ENCODE assay signal across 8 cellular contexts in the genomic region with DNA sequence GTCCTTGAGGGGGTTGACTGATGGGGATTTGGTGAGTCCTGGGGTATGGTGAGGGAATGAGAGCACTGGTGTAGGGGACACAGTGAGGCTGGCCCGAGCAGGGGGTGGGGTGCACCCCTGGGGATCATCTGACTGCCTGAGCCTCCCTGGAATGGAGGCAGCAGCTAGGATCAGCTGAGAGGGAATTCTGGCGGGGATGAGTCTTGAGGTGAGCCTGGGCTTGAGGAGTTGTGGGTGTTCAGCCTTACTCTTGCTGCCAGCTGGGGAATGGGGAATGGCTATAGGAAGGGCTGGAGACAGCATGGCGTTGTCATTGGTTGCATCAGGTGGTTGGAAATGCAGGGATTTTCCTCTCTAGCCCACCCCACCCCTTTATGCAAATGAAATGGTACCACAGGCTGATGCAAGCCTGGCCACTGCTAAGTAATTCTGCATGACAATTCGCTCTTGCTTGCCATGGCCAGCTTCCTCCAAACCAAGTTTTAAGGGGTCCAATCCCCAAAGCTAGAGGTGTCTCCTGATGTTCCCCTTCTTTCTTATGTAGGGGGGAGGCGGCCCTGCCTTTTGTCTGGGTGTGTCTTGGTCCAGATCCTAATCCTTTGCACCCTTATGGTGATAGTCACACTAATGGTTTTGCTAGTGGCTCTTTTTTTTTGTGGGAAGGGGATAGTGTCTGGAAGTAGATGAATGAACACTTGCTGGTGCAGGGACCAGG. TPM values are rescaled to one million over a fixed set of nuclear protein-coding genes. Genes with fewer than 3 reads are reported as not detected.
A peak's percentile ranks its signal among the peaks of the same experiment; 100 is the strongest.
DNase-seq lines count a peak whose midpoint lies in the region; ATAC-seq and TF ChIP-seq lines count a peak whose summit lies in the region.
"Had no signal": no experiment of that assay in that cellular context is flagged by ENCODE, and none has a peak within 500 bp of the region (broad histone marks: within the 10 kb centered on the region; RNA-seq: fewer than 3 reads in every experiment).

No MANE protein-coding gene starts in this region.

- no peak overlapping the region for H3K4me3 ChIP-seq in subcutaneous abdominal adipose tissue (ENCODE audit: low read depth in 1 of 5, low read length in 5 of 5)

- no peak for TF ChIP-seq CTCF in GM10248 (IDR thresholded peaks at IDR 0.05; ENCODE audit: control extremely low read depth, extremely low read depth, low read depth, missing control alignments)
- TF ChIP-seq CTCF in activated CD8-positive, alpha-beta T cell treated with anti-CD3 and anti-CD28 coated beads for 36 hours (IDR thresholded peaks at IDR 0.05) = no peak

- H3K27me3 ChIP-seq in subcutaneous abdominal adipose tissue (ENCODE audit: control insufficient read depth in 5 of 5, insufficient read depth in 4 of 5, low read length in 5 of 5) = no peaks in the 10 kb centered on the region
- H3K27me3 ChIP-seq: adrenal gland had no signal

- CTCF ChIA-PET in GM10248 (lab: Yijun Ruan, JAX) = interaction anchor here (1.0 to 17.2 kb wide), 12 partner anchors 9 to 109 kb away, joined by 3 to 214 read pairs (median 6); no protein-coding TSS in a partner anchor
- CTCF ChIA-PET in activated CD8-positive, alpha-beta T cell treated with anti-CD3 and anti-CD28 coated beads for 36 hours (lab: Charles Lee) = interaction anchor here (1.1 to 16.7 kb wide), 9 partner anchors 9 to 85 kb away, joined by 3 to 186 read pairs (median 5); a partner anchor contains a TSS

- H3K27ac ChIP-seq in subcutaneous abdominal adipose tissue (ENCODE audit: low read depth, low read length) = peak overlapping the region; percentile 50

- H3K9me3 Mint-ChIP-seq in activated CD8-positive, alpha-beta T cell treated with anti-CD3 and anti-CD28 coated beads for 36 hours = no peaks in the 10 kb centered on the region

- DNase-seq in GM10248 (ENCODE audit: extremely low spot score) = peak; percentile 64
- DNase-seq in activated CD8-positive, alpha-beta T cell treated with anti-CD3 and anti-CD28 coated beads for 36 hours = peak; percentile 77
- peak; percentile 92 for DNase-seq in iPS DF 19.7 (ENCODE audit: low read depth, low spot score)
- DNase-seq in nucleus accumbens (lab: John Stamatoyannopoulos, UW) = no peak
- no peak for DNase-seq in AG08396 (ENCODE audit: low spot score)

- intact Hi-C loops in activated CD8-positive, alpha-beta T cell treated with anti-CD3 and anti-CD28 coated beads for 36 hours (cut with micrococcal nuclease) = no loop called here

- peak overlapping the region; percentile 61 for H3K4me3 Mint-ChIP-seq in activated CD8-positive, alpha-beta T cell treated with anti-CD3 and anti-CD28 coated beads for 36 hours

- H3K9ac ChIP-seq in subcutaneous abdominal adipose tissue (ENCODE audit: low read length in 5 of 5) = peak overlapping the region in 2 of 5 donors; percentile 0 to 42

- peaks cover 62% of the 10 kb centered on the region for H3K4me1 Mint-ChIP-seq in activated CD8-positive, alpha-beta T cell treated with anti-CD3 and anti-CD28 coated beads for 36 hours (ENCODE audit: low read depth)

- H3K36me3 Mint-ChIP-seq in activated CD8-positive, alpha-beta T cell treated with anti-CD3 and anti-CD28 coated beads for 36 hours (ENCODE audit: low read depth) = peaks cover 70% of the 10 kb centered on the region

- peak overlapping the region; percentile 99 for H3K27ac Mint-ChIP-seq in activated CD8-positive, alpha-beta T cell treated with anti-CD3 and anti-CD28 coated beads for 36 hours

- H3K9me3 ChIP-seq in subcutaneous abdominal adipose tissue (ENCODE audit: control insufficient read depth in 5 of 5, low read length in 5 of 5) = no peaks in the 10 kb centered on the region
- H3K9me3 ChIP-seq: adrenal gland had no signal

- POLR2A ChIA-PET in GM10248 (lab: Yijun Ruan, JAX) = interaction anchor here (1.5 kb wide), 1 partner anchor 11 kb away, joined by 19 read pairs; no protein-coding TSS in a partner anchor
- POLR2A ChIA-PET in activated CD8-positive, alpha-beta T cell treated with anti-CD3 and anti-CD28 coated beads for 36 hours (lab: Charles Lee) = interaction anchor here (0.5 to 8.4 kb wide), 8 partner anchors 9 to 134 kb away, joined by 3 to 82 read pairs (median 4); a partner anchor contains a TSS

- H3K36me3 ChIP-seq in subcutaneous abdominal adipose tissue (ENCODE audit: control insufficient read depth in 5 of 5, insufficient read depth in 5 of 5, low read length in 5 of 5) = peaks cover 8 to 75% (median 63%) of the 10 kb centered on the region in 5 donors

- ATAC-seq in HG02678 (IDR thresholded peaks at IDR 0.05; ENCODE audit: unreplicated experiment) = peak; percentile 61
- ATAC-seq in activated CD8-positive, alpha-beta T cell treated with anti-CD3 and anti-CD28 coated beads for 36 hours = peak; percentile 75

- H3K4me1 ChIP-seq in subcutaneous abdominal adipose tissue (ENCODE audit: control insufficient read depth in 5 of 5, insufficient read depth in 5 of 5, low read length in 5 of 5) = peaks cover 32 to 72% (median 66%) of the 10 kb centered on the region in 5 donors

- H3K27me3 Mint-ChIP-seq in activated CD8-positive, alpha-beta T cell treated with anti-CD3 and anti-CD28 coated beads for 36 hours = no peaks in the 10 kb centered on the region

RNA-seq across cellular contexts. Expression of a gene that starts 7.5 kb away (rescaled TPM):
- total RNA-seq in activated CD8-positive, alpha-beta T cell treated with anti-CD3 and anti-CD28 coated beads for 36 hours = 10 to 100 TPM; 88.3 to 90.3 TPM

RNA-seq across cellular contexts. Expression of a gene that starts 18.1 kb away (rescaled TPM):
- 1 to 10 TPM; 4.3 to 4.6 TPM for total RNA-seq in activated CD8-positive, alpha-beta T cell treated with anti-CD3 and anti-CD28 coated beads for 36 hours

RNA-seq across cellular contexts. Expression of a gene that starts 45.6 kb away (rescaled TPM):
- total RNA-seq in activated CD8-positive, alpha-beta T cell treated with anti-CD3 and anti-CD28 coated beads for 36 hours = 10 to 100 TPM; 52.3 to 53.0 TPM

RNA-seq across cellular contexts. Expression of a gene that starts 51.9 kb away (rescaled TPM):
- 10 to 100 TPM; 27.2 to 29.5 TPM for total RNA-seq in activated CD8-positive, alpha-beta T cell treated with anti-CD3 and anti-CD28 coated beads for 36 hours

Comparison
In these comparisons a context has a peak if more than half of its experiments do, and no peak if none do; other contexts are left out.
1. DNase-seq: peak in GM10248 (single experiment), activated CD8-positive, alpha-beta T cell treated with anti-CD3 and anti-CD28 coated beads for 36 hours (single experiment) and iPS DF 19.7 (single experiment); none in nucleus accumbens (0 of 56) and AG08396 (single experiment).